In genomic region chr5:155471027-155471426, GRCh38 we compare ENCODE assay signal across 26 cellular contexts.
A peak's percentile ranks its signal among the peaks of the same experiment; 100 is the strongest.
DNase-seq lines count a peak whose midpoint lies in the region; ATAC-seq, FAIRE-seq and TF ChIP-seq lines count a peak whose summit lies in the region.
"Had no signal": no experiment of that assay in that cellular context is flagged by ENCODE, and none has a peak within 500 bp of the region (broad histone marks: within the 10 kb centered on the region; RNA-seq: fewer than 3 reads in every experiment).

No MANE protein-coding gene starts in this region.

- CTCF ChIA-PET in activated CD4-positive, alpha-beta memory T cell treated with anti-CD3 and anti-CD28 coated beads for 36 hours (lab: Charles Lee): no interaction called here

- TF ChIP-seq CTCF in D721Med (IDR thresholded peaks at IDR 0.05; ENCODE audit: insufficient read depth, missing control alignments): peak; percentile 42

- no peaks in the 10 kb centered on the region for H3K27me3 Mint-ChIP-seq in activated CD4-positive, alpha-beta memory T cell treated with anti-CD3 and anti-CD28 coated beads for 36 hours
- H3K27me3 Mint-ChIP-seq: dendritic cell treated with granulocyte-macrophage colony-stimulating factor and Interleukin-4, amounts not matched to agents 40 ng/mL and 50 ng/mL, for 4 days had no signal

- no peaks in the 10 kb centered on the region for H3K9me3 Mint-ChIP-seq in activated CD4-positive, alpha-beta memory T cell treated with anti-CD3 and anti-CD28 coated beads for 36 hours
- H3K9me3 Mint-ChIP-seq: CD4-positive, alpha-beta T cell; stimulated activated effector memory CD8-positive, alpha-beta T cell treated with anti-CD3 and anti-CD28 coated beads, Interleukin-12 subunit alpha, Interleukin-12 subunit beta, amount 100 ng/mL, for 72 hours had no signal

- no peaks in the 10 kb centered on the region for H3K36me3 Mint-ChIP-seq in activated CD4-positive, alpha-beta memory T cell treated with anti-CD3 and anti-CD28 coated beads for 36 hours
- H3K36me3 Mint-ChIP-seq: activated naive CD4-positive, alpha-beta T cell treated with anti-CD3 and anti-CD28 coated beads, Interleukin-2, amount 50 U/mL, for 24 hours; stimulated activated effector memory CD8-positive, alpha-beta T cell treated with anti-CD3 and anti-CD28 coated beads, Interleukin-12 subunit alpha, Interleukin-12 subunit beta, amount 100 ng/mL, for 72 hours had no signal

- H3K4me1 Mint-ChIP-seq in activated CD4-positive, alpha-beta memory T cell treated with anti-CD3 and anti-CD28 coated beads for 36 hours (ENCODE audit: low read depth): no peaks in the 10 kb centered on the region
- H3K4me1 Mint-ChIP-seq: activated naive CD4-positive, alpha-beta T cell treated with anti-CD3 and anti-CD28 coated beads, Interleukin-2, amount 50 U/mL, for 24 hours; stimulated activated effector memory CD8-positive, alpha-beta T cell treated with anti-CD3 and anti-CD28 coated beads, Interleukin-12 subunit alpha, Interleukin-12 subunit beta, amount 100 ng/mL, for 72 hours had no signal

- no peak overlapping the region for H3K4me3 Mint-ChIP-seq in activated CD4-positive, alpha-beta memory T cell treated with anti-CD3 and anti-CD28 coated beads for 36 hours
- H3K4me3 Mint-ChIP-seq: activated naive CD4-positive, alpha-beta T cell treated with anti-CD3 and anti-CD28 coated beads, Interleukin-2, amount 50 U/mL, for 24 hours; CD4-positive, alpha-beta T cell; dendritic cell treated with granulocyte-macrophage colony-stimulating factor and Interleukin-4, amounts not matched to agents 40 ng/mL and 50 ng/mL, for 4 days; stimulated activated effector memory CD8-positive, alpha-beta T cell treated with anti-CD3 and anti-CD28 coated beads, Interleukin-12 subunit alpha, Interleukin-12 subunit beta, amount 100 ng/mL, for 72 hours; T-helper 1 cell treated with Interleukin-12 subunit alpha and Interleukin-12 subunit beta and Interleukin-4 antibody, amounts not matched to agents 30 μg/mL and 1 μg/mL, for 36 hours had no signal

- no peak for FAIRE-seq in D721Med (lab: Jason Lieb, UNC)
- FAIRE-seq: endothelial cell of umbilical vein, GM12892, HTR-8/SVneo, small intestine had no signal

- DNase-seq in D721Med (ENCODE audit: insufficient read length, low spot score): no peak
- peak; percentile 71 for DNase-seq in NCI-H1092 (lab: John Stamatoyannopoulos, UW)
- DNase-seq in NCI-H2171 treated with DMSO at 0.1 percent for 48 hours (lab: John Stamatoyannopoulos, UW): peak; percentile 79
- DNase-seq in SHP77 treated with DMSO at 0.1 percent for 48 hours (lab: John Stamatoyannopoulos, UW): peak; percentile 72
- DNase-seq in activated CD4-positive, alpha-beta memory T cell treated with anti-CD3 and anti-CD28 coated beads for 36 hours: no peak
- DNase-seq: activated CD4-positive, alpha-beta T cell treated with anti-CD3 and anti-CD28 coated beads for 4 hours; anterior cingulate cortex; CD4-positive, alpha-beta T cell; glutamatergic neuron; left cardiac atrium; mesenchymal stem cell; NCI-H526; PC-3; SIG-M5; small intestine; stimulated activated CD4-positive, alpha-beta T cell treated with anti-CD3 and anti-CD28 coated beads, Interleukin-2, amount 100 ng/mL, for 24 hours; uterus had no signal

- ATAC-seq in HG02973 (IDR thresholded peaks at IDR 0.05; ENCODE audit: unreplicated experiment): no peak
- no peak for ATAC-seq in SK-N-SH treated with all-trans-retinoic acid at 6 μM for 48 hours
- ATAC-seq: left cardiac atrium; PC-3; stimulated activated effector memory CD8-positive, alpha-beta T cell treated with anti-CD3 and anti-CD28 coated beads, Interleukin-12 subunit alpha, Interleukin-12 subunit beta, amount 100 ng/mL, for 72 hours had no signal

- intact Hi-C loops in activated CD4-positive, alpha-beta memory T cell treated with anti-CD3 and anti-CD28 coated beads for 36 hours (cut with micrococcal nuclease): no loop called here

- H3K27ac Mint-ChIP-seq in activated CD4-positive, alpha-beta memory T cell treated with anti-CD3 and anti-CD28 coated beads for 36 hours: no peak overlapping the region
- H3K27ac Mint-ChIP-seq: activated naive CD4-positive, alpha-beta T cell treated with anti-CD3 and anti-CD28 coated beads, Interleukin-2, amount 50 U/mL, for 24 hours; CD4-positive, alpha-beta T cell; dendritic cell treated with granulocyte-macrophage colony-stimulating factor and Interleukin-4, amounts not matched to agents 40 ng/mL and 50 ng/mL, for 4 days; stimulated activated effector memory CD8-positive, alpha-beta T cell treated with anti-CD3 and anti-CD28 coated beads, Interleukin-12 subunit alpha, Interleukin-12 subunit beta, amount 100 ng/mL, for 72 hours; T-helper 1 cell treated with Interleukin-12 subunit alpha and Interleukin-12 subunit beta and Interleukin-4 antibody, amounts not matched to agents 30 μg/mL and 1 μg/mL, for 36 hours had no signal

- POLR2A ChIA-PET in activated CD4-positive, alpha-beta memory T cell treated with anti-CD3 and anti-CD28 coated beads for 36 hours (lab: Charles Lee): no interaction called here

TF ChIP-seq in SK-N-SH treated with all-trans-retinoic acid at 6 μM for 48 hours, 23 proteins besides CTCF, POLR2A, EP300 and RAD21:
- TF ChIP-seq PPARA (CRISPR knock-in tag; IDR thresholded peaks at IDR 0.05; ENCODE audit: borderline replicate concordance) (no peak), ISL1 (CRISPR knock-in tag; IDR thresholded peaks at IDR 0.05) (no peak), ZFP3 (CRISPR knock-in tag; IDR thresholded peaks at IDR 0.05) (no peak), CREB5 (CRISPR knock-in tag; IDR thresholded peaks at IDR 0.05; ENCODE audit: low read depth) (no peak), ZC3H10 (CRISPR knock-in tag; IDR thresholded peaks at IDR 0.05) (no peak), TCF4 (CRISPR knock-in tag; IDR thresholded peaks at IDR 0.05; ENCODE audit: borderline replicate concordance) (no peak), SNAI2 (CRISPR knock-in tag; IDR thresholded peaks at IDR 0.05) (no peak), OSR1 (CRISPR knock-in tag; IDR thresholded peaks at IDR 0.05) (no peak)
TF ChIP-seq in SK-N-SH treated with all-trans-retinoic acid at 6 μM for 48 hours: peak in this region for 0.

Comparison
In these comparisons a context has a peak if more than half of its experiments do, and no peak if none do; other contexts are left out.
1. DNase-seq: peak in NCI-H1092 (single experiment), NCI-H2171 treated with DMSO at 0.1 percent for 48 hours (single experiment) and SHP77 treated with DMSO at 0.1 percent for 48 hours (single experiment); none in D721Med (single experiment) and activated CD4-positive, alpha-beta memory T cell treated with anti-CD3 and anti-CD28 coated beads for 36 hours (single experiment).